Comparison of ENCODE assay signal across 8 cellular contexts in genomic region chr15:78308422-78309021, GRCh38. TPM values are rescaled to one million over a fixed set of nuclear protein-coding genes. Genes with fewer than 3 reads are reported as not detected.
A peak's percentile ranks its signal among the peaks of the same experiment; 100 is the strongest.
DNase-seq lines count a peak whose midpoint lies in the region; ATAC-seq lines count a peak whose summit lies in the region.

No MANE protein-coding gene starts in this region.

- no peaks in the 10 kb centered on the region for H3K36me3 Mint-ChIP-seq in activated CD4-positive, alpha-beta T cell treated with anti-CD3 and anti-CD28 coated beads for 36 hours (ENCODE audit: low read depth)
- peaks cover 3% of the 10 kb centered on the region for H3K36me3 Mint-ChIP-seq in T-helper 17 cell (ENCODE audit: low read depth)
- no peaks in the 10 kb centered on the region for H3K36me3 Mint-ChIP-seq in immature natural killer cell

- intact Hi-C loops in activated CD4-positive, alpha-beta T cell treated with anti-CD3 and anti-CD28 coated beads for 36 hours (cut with DNase I, micrococcal nuclease) = loop anchor here (1.0 to 10.0 kb wide), 6 partner anchors 114 to 401 kb away; partner anchors contain the start of gene HYKK (in 1 of the 2)

- no peaks in the 10 kb centered on the region for H3K9me3 Mint-ChIP-seq in activated CD4-positive, alpha-beta T cell treated with anti-CD3 and anti-CD28 coated beads for 36 hours (ENCODE audit: low read depth)
- no peaks in the 10 kb centered on the region for H3K9me3 Mint-ChIP-seq in immature natural killer cell

- DNase-seq in activated CD4-positive, alpha-beta T cell treated with anti-CD3 and anti-CD28 coated beads for 36 hours = peak; percentile 81
- no peak for DNase-seq in activated CD4-positive, alpha-beta T cell treated with anti-CD3 and anti-CD28 coated beads for 1 hour
- DNase-seq in NCI-H1436 treated with DMSO at 0.1 percent for 48 hours (lab: John Stamatoyannopoulos, UW) = peak; percentile 16
- DNase-seq in T-helper 17 cell = peak in 2 of 3 donors; percentile 15 to 17
- DNase-seq in brain pericyte (ENCODE audit: low read depth, low spot score) = peak; percentile 40
- peak in 2 of 3 donors; percentile 27 to 30 for DNase-seq in immature natural killer cell
- DNase-seq in stimulated activated CD4-positive, alpha-beta T cell treated with anti-CD3 and anti-CD28 coated beads, Interleukin-15, amount 100 ng/mL, for 48 hours (ENCODE audit: low read depth in 2 of 2) = peak; percentile 40 to 41

- no peaks in the 10 kb centered on the region for H3K9me3 ChIP-seq in T-helper 17 cell (ENCODE audit: control insufficient read depth, low read length, poor library complexity, severe bottlenecking)

- H3K4me1 Mint-ChIP-seq in activated CD4-positive, alpha-beta T cell treated with anti-CD3 and anti-CD28 coated beads for 36 hours = no peaks in the 10 kb centered on the region
- H3K4me1 Mint-ChIP-seq in T-helper 17 cell = no peaks in the 10 kb centered on the region
- no peaks in the 10 kb centered on the region for H3K4me1 Mint-ChIP-seq in immature natural killer cell

- peak; percentile 87 for ATAC-seq in activated CD4-positive, alpha-beta T cell treated with anti-CD3 and anti-CD28 coated beads for 36 hours
- ATAC-seq in T-helper 17 cell (peak; percentile 69), GM21576 (IDR thresholded peaks at IDR 0.05; ENCODE audit: unreplicated experiment) (no peak)

- peaks cover 4% of the 10 kb centered on the region for H3K27me3 Mint-ChIP-seq in activated CD4-positive, alpha-beta T cell treated with anti-CD3 and anti-CD28 coated beads for 36 hours
- H3K27me3 Mint-ChIP-seq in T-helper 17 cell (peaks cover 43% of the 10 kb centered on the region), immature natural killer cell (ENCODE audit: low read depth in 3 of 3) (peaks cover 3 to 6% (median 4%) of the 10 kb centered on the region in 3 donors)

- no peak overlapping the region for H3K27ac Mint-ChIP-seq in activated CD4-positive, alpha-beta T cell treated with anti-CD3 and anti-CD28 coated beads for 36 hours
- H3K27ac Mint-ChIP-seq in T-helper 17 cell (no peak overlapping the region), immature natural killer cell (no peak overlapping the region)

- no peak overlapping the region for H3K4me3 Mint-ChIP-seq in activated CD4-positive, alpha-beta T cell treated with anti-CD3 and anti-CD28 coated beads for 36 hours
- no peak overlapping the region for H3K4me3 Mint-ChIP-seq in T-helper 17 cell
- H3K4me3 Mint-ChIP-seq in immature natural killer cell = no peak overlapping the region

- POLR2A ChIA-PET in activated CD4-positive, alpha-beta T cell treated with anti-CD3 and anti-CD28 coated beads for 36 hours (lab: Charles Lee) = no interaction called here

- CTCF ChIA-PET in activated CD4-positive, alpha-beta T cell treated with anti-CD3 and anti-CD28 coated beads for 36 hours (lab: Charles Lee) = interaction anchor here (0.7 to 4.1 kb wide), 9 partner anchors 9 to 331 kb away, joined by 3 to 25 read pairs (median 4); partner anchors contain the start of gene SKIC8

RNA-seq across cellular contexts. Expression of gene SKIC8, which starts 9.1 kb away (rescaled TPM):
- total RNA-seq in activated CD4-positive, alpha-beta T cell treated with anti-CD3 and anti-CD28 coated beads for 36 hours = 10 to 100 TPM; 39.2 to 52.6 TPM
- 10 to 100 TPM; 24.3 to 24.4 TPM for total RNA-seq in T-helper 17 cell
- polyA plus RNA-seq in immature natural killer cell = 100 to 1,000 TPM in 2 of 3 donors, 10 to 100 TPM in 1; 73.4 to 147 (median 105) TPM

RNA-seq across cellular contexts. Expression of gene CRABP1, which starts 31.6 kb away (rescaled TPM):
- total RNA-seq in activated CD4-positive, alpha-beta T cell treated with anti-CD3 and anti-CD28 coated beads for 36 hours = under 1 TPM; 0.90 to 0.96 TPM
- total RNA-seq in T-helper 17 cell = not detected
- polyA plus RNA-seq in immature natural killer cell = not detected

RNA-seq across cellular contexts. Expression of gene DNAJA4, which starts 44.2 kb away (rescaled TPM):
- total RNA-seq in activated CD4-positive, alpha-beta T cell treated with anti-CD3 and anti-CD28 coated beads for 36 hours = 10 to 100 TPM; 38.6 to 41.5 TPM
- 10 to 100 TPM; 28.0 to 30.3 TPM for total RNA-seq in T-helper 17 cell
- 1 to 10 TPM; 3.1 to 8.2 (median 7.4) TPM for polyA plus RNA-seq in immature natural killer cell
